ENCODE assay signal across 1 cellular context in genomic region chr12:96396209-96396608, GRCh38.
TF ChIP-seq lines count a peak whose summit lies in the region.

No MANE protein-coding gene starts in this region.

TF ChIP-seq in SK-N-SH, 30 proteins besides CTCF, POLR2A, EP300 and RAD21 (continued from another document):
- TF ChIP-seq IRF3 (IDR thresholded peaks at IDR 0.05; ENCODE audit: low read depth, low read length), result no peak
